ENCODE assay signal across 12 cellular contexts in genomic region chr10:32949221-32949678, GRCh38. TPM values are rescaled to one million over a fixed set of nuclear protein-coding genes. Genes with fewer than 3 reads are reported as not detected.
DNase-seq lines count a peak whose midpoint lies in the region; ATAC-seq and TF ChIP-seq lines count a peak whose summit lies in the region.
"Had no signal": no experiment of that assay in that cellular context is flagged by ENCODE, and none has a peak within 500 bp of the region (broad histone marks: within the 10 kb centered on the region; RNA-seq: fewer than 3 reads in every experiment).

No MANE protein-coding gene starts in this region.

- no peaks in the 10 kb centered on the region; the same call in 1 of the 2 replicates for H3K9me3 ChIP-seq in OCI-LY7 (ENCODE audit: low read length)
- H3K9me3 ChIP-seq in right cardiac atrium (ENCODE audit: control insufficient read depth, low read length) = no peaks in the 10 kb centered on the region
- H3K9me3 ChIP-seq: BE2C had no signal

- DNase-seq in AG10803 (ENCODE audit: low read depth) (peak; percentile 40), OCI-LY7 (ENCODE audit: low spot score) (peak; percentile 49), foreskin keratinocyte (no peak), right cardiac atrium (no peak), HPDE6-E6E7 (ENCODE audit: extremely low spot score) (no peak)
- DNase-seq: activated B cell treated with CpG ODN at 0.5 μM for 24 hours, BE2C, NCI-H2081, retina had no signal

- intact Hi-C loops in OCI-LY7 (cut with micrococcal nuclease; ENCODE audit: unreplicated experiment) = no loop called here
- intact Hi-C loops in right cardiac atrium (cut with DNase I) = loop anchor here in 1 of 4 donors (10.0 kb wide), 1 partner anchor 56 kb away; no protein-coding TSS in a partner anchor

- H3K36me3 ChIP-seq in OCI-LY7 (ENCODE audit: insufficient read depth, low read length) = peaks cover 80% of the 10 kb centered on the region
- H3K36me3 ChIP-seq: BE2C had no signal

- ATAC-seq in GM18502 (IDR thresholded peaks at IDR 0.05; ENCODE audit: poor library complexity, unreplicated experiment) (peak; percentile 41), foreskin keratinocyte (no peak), right cardiac atrium (no peak), GM19023 (IDR thresholded peaks at IDR 0.05; ENCODE audit: unreplicated experiment) (no peak)
- ATAC-seq in activated CD4-positive, CD25-positive, alpha-beta regulatory T cell treated with anti-CD3 and anti-CD28 coated beads, Interleukin-2, amount 50 U/mL, for 24 hours = no peak

- POLR2A ChIA-PET in OCI-LY7 (lab: Charles Lee) = interaction anchor here (0.6 kb wide), 1 partner anchor 80 kb away, joined by 3 read pairs; no protein-coding TSS in a partner anchor

- CTCF ChIA-PET in OCI-LY7 (lab: Charles Lee; ENCODE audit: unreplicated experiment) = interaction anchor here (1.3 kb wide), 1 partner anchor 8 kb away, joined by 3 read pairs; no protein-coding TSS in a partner anchor

- peaks cover 41% of the 10 kb centered on the region; the same call in 1 of the 2 replicates for H4K20me1 ChIP-seq in OCI-LY7 (ENCODE audit: insufficient read depth, low read length)

- H3K79me2 ChIP-seq in OCI-LY7 (ENCODE audit: insufficient read depth, low read depth, low read length) = peaks cover 100% of the 10 kb centered on the region

- H3K27ac ChIP-seq in OCI-LY7 (ENCODE audit: low read depth, low read length, poor library complexity, severe bottlenecking) = peak overlapping the region; percentile 66
- H3K27ac ChIP-seq in foreskin keratinocyte = peak overlapping the region; percentile 58
- H3K27ac ChIP-seq in right cardiac atrium (ENCODE audit: low read length) = no peak overlapping the region

- H3K27me3 ChIP-seq in foreskin keratinocyte (no peaks in the 10 kb centered on the region), right cardiac atrium (ENCODE audit: control insufficient read depth, insufficient read depth) (no peaks in the 10 kb centered on the region)
- H3K27me3 ChIP-seq: BE2C had no signal

- no TSS peak for BruUV-seq in OCI-LY7 (replicated peaks; lab: Mats Ljungman, UMichigan)

- H3K4me3 ChIP-seq in AG10803 (ENCODE audit: low read length) (no peak overlapping the region), OCI-LY7 (ENCODE audit: low read depth, low read length, poor library complexity, severe bottlenecking) (peak overlapping the region; percentile 35), right cardiac atrium (ENCODE audit: low read length) (no peak overlapping the region)

- H3K9me2 ChIP-seq in OCI-LY7 (ENCODE audit: insufficient read depth, low read length) = no peaks in the 10 kb centered on the region

- H3K4me1 ChIP-seq in OCI-LY7 (ENCODE audit: insufficient read depth, low read length, poor library complexity, severe bottlenecking) = peaks cover 99% of the 10 kb centered on the region
- peaks cover 81% of the 10 kb centered on the region for H3K4me1 ChIP-seq in foreskin keratinocyte
- peaks cover 8% of the 10 kb centered on the region for H3K4me1 ChIP-seq in right cardiac atrium (ENCODE audit: control insufficient read depth, insufficient read depth, low read length)
- H3K4me1 ChIP-seq: BE2C had no signal

- TF ChIP-seq CTCF in AG10803 (conservative IDR thresholded peaks at IDR 0.05; ENCODE audit: low read length) (no peak), OCI-LY7 (conservative IDR thresholded peaks at IDR 0.05; ENCODE audit: low read length) (no peak), foreskin keratinocyte (conservative IDR thresholded peaks at IDR 0.05) (no peak)

- peak overlapping the region; percentile 85 for H3K4me2 ChIP-seq in OCI-LY7 (ENCODE audit: low read length)

- H2AFZ ChIP-seq in OCI-LY7 (ENCODE audit: low read length) = no peak overlapping the region

RNA-seq across cellular contexts. Expression of gene ITGB1, which starts 8.8 kb away (rescaled TPM):
- 165 and 179 TPM in 2 replicates for total RNA-seq in OCI-LY7 (2014; rRNA removed; shearing (Covaris generic))
- total RNA-seq in OCI-LY7 (2022) (167 and 199 TPM in 2 replicates), foreskin keratinocyte (897 and 1,100 TPM in 2 replicates), right cardiac atrium (100 to 1,000 TPM; 453 to 583 (median 494) TPM)
- polyA plus RNA-seq in foreskin keratinocyte (321 and 351 TPM in 2 replicates), right cardiac atrium (259 TPM)

Comparison
In these comparisons a context has a peak if more than half of its experiments do, and no peak if none do; other contexts are left out.
1. DNase-seq: peak in AG10803 (single experiment) and OCI-LY7 (single experiment); none in foreskin keratinocyte (0 of 2), right cardiac atrium (0 of 3) and HPDE6-E6E7 (single experiment).